34 cellular contexts compared by ENCODE assay signal in the genomic region with DNA sequence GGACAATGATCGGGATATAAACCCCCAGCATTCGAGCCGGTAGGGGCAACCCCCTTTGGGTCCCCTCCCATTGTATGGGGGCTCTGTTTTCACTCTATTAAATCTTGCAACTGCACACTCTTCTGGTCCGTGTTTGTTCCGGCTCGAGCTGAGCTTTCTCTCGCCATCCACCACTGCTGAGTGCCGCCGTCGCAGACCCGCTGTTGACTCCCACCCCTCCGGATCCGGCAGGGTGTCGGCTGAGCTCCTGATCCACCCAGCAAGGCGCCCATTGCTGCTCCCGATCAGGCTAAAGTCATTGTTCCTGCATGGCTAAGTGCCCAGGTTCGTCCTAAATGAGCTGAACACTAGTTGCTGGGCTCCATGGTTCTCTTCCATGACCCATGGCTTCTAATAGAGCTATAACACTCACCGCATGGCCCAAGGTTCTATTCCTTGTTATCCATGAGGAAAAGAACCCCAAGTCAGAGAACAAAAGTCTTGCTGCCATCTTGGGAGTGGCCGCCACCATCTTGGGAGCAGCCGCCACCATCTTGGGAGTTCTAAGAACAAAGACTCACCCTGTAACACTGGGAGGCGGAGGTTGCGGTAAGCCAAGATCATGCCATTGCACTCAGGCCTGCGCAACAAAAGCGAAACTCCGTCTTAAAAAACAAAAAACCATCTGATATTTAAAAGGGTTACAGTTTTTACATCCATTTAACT.
"Had no signal": no experiment of that assay in that cellular context is flagged by ENCODE, and none has a peak within 500 bp of the region (broad histone marks: within the 10 kb centered on the region; RNA-seq: fewer than 3 reads in every experiment).

No MANE protein-coding gene starts in this region.

- DNase-seq: activated B cell treated with CpG ODN at 0.5 μM for 24 hours; activated CD4-positive, alpha-beta T cell treated with anti-CD3 and anti-CD28 coated beads for 48 hours; activated CD4-positive, alpha-beta T cell treated with anti-CD3 and anti-CD28 coated beads, Interleukin-2, amount 50 U/mL, for 1 hour; activated CD4-positive, alpha-beta T cell treated with anti-CD3 and anti-CD28 coated beads, Interleukin-2, amount 50 U/mL, for 48 hours; activated CD8-positive, alpha-beta memory T cell treated with anti-CD3 and anti-CD28 coated beads for 24 hours; activated CD8-positive, alpha-beta T cell treated with anti-CD3 and anti-CD28 coated beads for 36 hours; activated effector memory CD4-positive, alpha-beta T cell treated with anti-CD3 and anti-CD28 coated beads, Interleukin-2, amount 50 U/mL, for 16 hours; activated naive CD4-positive, alpha-beta T cell treated with anti-CD3 and anti-CD28 coated beads for 36 hours; activated naive CD8-positive, alpha-beta T cell treated with anti-CD3 and anti-CD28 coated beads for 36 hours; activated naive CD8-positive, alpha-beta T cell treated with anti-CD3 and anti-CD28 coated beads, Interleukin-2, amount 50 U/mL, for 24 hours; activated T-cell treated with anti-CD3 and anti-CD28 coated beads, Interleukin-2, amount 50 U/mL, for 1 hour; activated T-cell treated with anti-CD3 and anti-CD28 coated beads, Interleukin-2, amount 50 U/mL, for 48 hours; adrenal gland; amygdala; aorta; body of pancreas; caudate nucleus; cortex of kidney; dermis blood vessel endothelial cell; effector CD4-positive, alpha-beta T cell; effector memory CD8-positive, alpha-beta T cell; erythroblast; foreskin keratinocyte; heart right ventricle; T1000; WERI-Rb-1 had no signal

- FAIRE-seq: colon had no signal

- H3K4me3 Mint-ChIP-seq: activated B cell treated with CpG ODN at 0.5 μM for 24 hours; activated CD8-positive, alpha-beta T cell treated with anti-CD3 and anti-CD28 coated beads for 36 hours; activated naive CD4-positive, alpha-beta T cell treated with anti-CD3 and anti-CD28 coated beads for 36 hours; activated naive CD4-positive, alpha-beta T cell treated with anti-CD3 and anti-CD28 coated beads, Interleukin-2, amount 50 U/mL, for 24 hours; activated naive CD8-positive, alpha-beta T cell treated with anti-CD3 and anti-CD28 coated beads for 36 hours; activated naive CD8-positive, alpha-beta T cell treated with anti-CD3 and anti-CD28 coated beads, Interleukin-2, amount 50 U/mL, for 24 hours; activated T-helper 1 cell treated with anti-CD3 and anti-CD28 coated beads, Interleukin-12 subunit alpha, Interleukin-12 subunit beta, Interleukin-2, Interleukin-4 antibody, amounts not matched to agents 30 ng/mL and 10 ng/mL and 1 ng/mL, durations not matched to agents 14 hours and 24 hours and 36 hours; effector memory CD8-positive, alpha-beta T cell; T-helper 1 cell treated with Interleukin-12 subunit alpha and Interleukin-12 subunit beta and Interleukin-4 antibody, amounts not matched to agents 30 μg/mL and 1 μg/mL, for 36 hours had no signal

- H3K36me3 Mint-ChIP-seq: activated naive CD4-positive, alpha-beta T cell treated with anti-CD3 and anti-CD28 coated beads, Interleukin-2, amount 50 U/mL, for 24 hours; activated naive CD8-positive, alpha-beta T cell treated with anti-CD3 and anti-CD28 coated beads for 36 hours had no signal

- H3K4me1 ChIP-seq: adrenal gland, body of pancreas, esophagus muscularis mucosa, foreskin keratinocyte, gastroesophageal sphincter, heart right ventricle had no signal

- H3K9me3 ChIP-seq: adrenal gland, body of pancreas, esophagus muscularis mucosa, gastroesophageal sphincter, heart right ventricle had no signal

- ATAC-seq: activated CD4-positive, CD25-positive, alpha-beta regulatory T cell treated with anti-CD3 and anti-CD28 coated beads, Interleukin-2, amount 50 U/mL, for 24 hours; activated CD8-positive, alpha-beta T cell treated with anti-CD3 and anti-CD28 coated beads for 36 hours; activated naive CD8-positive, alpha-beta T cell treated with anti-CD3 and anti-CD28 coated beads, Interleukin-2, amount 50 U/mL, for 24 hours; body of pancreas; effector memory CD8-positive, alpha-beta T cell; foreskin keratinocyte; gastroesophageal sphincter; heart right ventricle had no signal

- H3K27me3 ChIP-seq: body of pancreas had no signal

- H3K27ac Mint-ChIP-seq: activated B cell treated with CpG ODN at 0.5 μM for 24 hours; activated CD8-positive, alpha-beta T cell treated with anti-CD3 and anti-CD28 coated beads for 36 hours; activated naive CD4-positive, alpha-beta T cell treated with anti-CD3 and anti-CD28 coated beads for 36 hours; activated naive CD4-positive, alpha-beta T cell treated with anti-CD3 and anti-CD28 coated beads, Interleukin-2, amount 50 U/mL, for 24 hours; activated naive CD8-positive, alpha-beta T cell treated with anti-CD3 and anti-CD28 coated beads for 36 hours; activated naive CD8-positive, alpha-beta T cell treated with anti-CD3 and anti-CD28 coated beads, Interleukin-2, amount 50 U/mL, for 24 hours; activated T-helper 1 cell treated with anti-CD3 and anti-CD28 coated beads, Interleukin-12 subunit alpha, Interleukin-12 subunit beta, Interleukin-2, Interleukin-4 antibody, amounts not matched to agents 30 ng/mL and 10 ng/mL and 1 ng/mL, durations not matched to agents 14 hours and 24 hours and 36 hours; activated T-helper 2 cell treated with anti-CD3 and anti-CD28 coated beads, Interferon-gamma antibody, Interleukin-2, Interleukin-4, amounts not matched to agents 10 μg/mL and 5 μg/mL and 100 μg/mL, durations not matched to agents 14 hours and 24 hours and 36 hours; effector memory CD8-positive, alpha-beta T cell; T-helper 1 cell treated with Interleukin-12 subunit alpha and Interleukin-12 subunit beta and Interleukin-4 antibody, amounts not matched to agents 30 μg/mL and 1 μg/mL, for 36 hours had no signal

- H3K4me3 ChIP-seq: adrenal gland, body of pancreas, esophagus muscularis mucosa, gastroesophageal sphincter, heart right ventricle had no signal

- H3K4me1 Mint-ChIP-seq: activated B cell treated with CpG ODN at 0.5 μM for 24 hours; activated naive CD4-positive, alpha-beta T cell treated with anti-CD3 and anti-CD28 coated beads, Interleukin-2, amount 50 U/mL, for 24 hours; activated naive CD8-positive, alpha-beta T cell treated with anti-CD3 and anti-CD28 coated beads for 36 hours; activated naive CD8-positive, alpha-beta T cell treated with anti-CD3 and anti-CD28 coated beads, Interleukin-2, amount 50 U/mL, for 24 hours had no signal

- H3K36me3 ChIP-seq: adrenal gland, esophagus muscularis mucosa, gastroesophageal sphincter, heart right ventricle, WERI-Rb-1 had no signal

- H3K9me3 Mint-ChIP-seq: activated B cell treated with CpG ODN at 0.5 μM for 24 hours; activated CD8-positive, alpha-beta T cell treated with anti-CD3 and anti-CD28 coated beads for 36 hours; activated naive CD4-positive, alpha-beta T cell treated with anti-CD3 and anti-CD28 coated beads for 36 hours; activated naive CD4-positive, alpha-beta T cell treated with anti-CD3 and anti-CD28 coated beads, Interleukin-2, amount 50 U/mL, for 24 hours; activated naive CD8-positive, alpha-beta T cell treated with anti-CD3 and anti-CD28 coated beads for 36 hours; activated naive CD8-positive, alpha-beta T cell treated with anti-CD3 and anti-CD28 coated beads, Interleukin-2, amount 50 U/mL, for 24 hours; activated T-helper 1 cell treated with anti-CD3 and anti-CD28 coated beads, Interleukin-12 subunit alpha, Interleukin-12 subunit beta, Interleukin-2, Interleukin-4 antibody, amounts not matched to agents 30 ng/mL and 10 ng/mL and 1 ng/mL, durations not matched to agents 14 hours and 24 hours and 36 hours; activated T-helper 2 cell treated with anti-CD3 and anti-CD28 coated beads, Interferon-gamma antibody, Interleukin-2, Interleukin-4, amounts not matched to agents 10 μg/mL and 5 μg/mL and 100 μg/mL, durations not matched to agents 14 hours and 24 hours and 36 hours; effector memory CD8-positive, alpha-beta T cell; T-helper 1 cell treated with Interleukin-12 subunit alpha and Interleukin-12 subunit beta and Interleukin-4 antibody, amounts not matched to agents 30 μg/mL and 1 μg/mL, for 36 hours had no signal

- H3K27ac ChIP-seq: adrenal gland, body of pancreas, esophagus muscularis mucosa, foreskin keratinocyte, gastroesophageal sphincter, heart right ventricle, WERI-Rb-1 had no signal
